2 cellular contexts compared by ENCODE assay signal in the genomic region with DNA sequence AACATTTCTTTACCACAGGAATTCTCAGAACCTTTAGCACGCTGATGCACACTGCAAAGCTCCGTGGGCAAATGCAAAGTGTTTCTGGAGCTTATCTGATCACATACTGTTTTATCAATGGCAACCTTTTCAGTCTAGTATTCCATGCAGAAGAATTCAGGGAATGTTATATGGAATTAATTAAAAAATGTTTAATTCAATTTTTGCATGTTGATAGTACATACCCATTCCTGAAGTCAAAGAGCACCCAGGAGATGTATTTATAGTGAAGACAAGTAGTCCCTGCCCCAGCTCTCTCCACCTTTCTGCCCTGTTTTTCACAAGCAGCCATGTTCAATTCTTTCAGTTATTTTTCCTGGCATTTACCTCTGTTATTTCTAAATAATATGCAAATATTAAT.
"Had no signal": no experiment of that assay in that cellular context is flagged by ENCODE, and none has a peak within 500 bp of the region (broad histone marks: within the 10 kb centered on the region; RNA-seq: fewer than 3 reads in every experiment).

No MANE protein-coding gene starts in this region.

- ATAC-seq: GM23338 had no signal

- H3K4me3 ChIP-seq: GM23338 had no signal

- H3K4me3 Mint-ChIP-seq: GM23338, H9 had no signal

- H3K4me2 ChIP-seq: GM23338 had no signal

- H3K27ac Mint-ChIP-seq: GM23338, H9 had no signal

- H2AFZ ChIP-seq: GM23338 had no signal

- DNase-seq: H9 had no signal
